2 cellular contexts compared by ENCODE assay signal in the genomic region with DNA sequence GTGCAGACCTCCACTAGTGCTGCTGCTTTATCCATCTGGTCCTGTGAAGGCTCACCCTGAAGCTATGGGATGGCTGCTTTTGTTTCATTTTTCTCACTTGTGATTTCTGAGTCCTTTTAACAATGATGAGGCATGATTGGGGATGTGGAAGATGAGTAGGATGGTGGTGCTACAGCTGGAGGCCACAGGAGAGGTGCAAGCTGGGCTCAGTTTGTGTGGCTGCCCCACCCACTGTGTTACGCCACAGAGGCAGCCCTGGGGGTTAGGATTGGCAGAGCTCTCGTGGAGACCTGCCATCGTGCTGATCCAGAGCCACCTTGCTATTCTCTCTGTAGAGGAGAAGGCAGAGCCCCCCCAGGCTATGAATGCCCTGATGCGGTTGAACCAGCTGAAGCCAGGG.
A peak's percentile ranks its signal among the peaks of the same experiment; 100 is the strongest.
TF ChIP-seq lines count a peak whose summit lies in the region.

No MANE protein-coding gene starts in this region.

TF ChIP-seq in HCT116, 20 proteins besides CTCF, POLR2A, EP300 and RAD21:
- TF ChIP-seq JUND (IDR thresholded peaks at IDR 0.05) (no peak), FOSL1 (IDR thresholded peaks at IDR 0.05; ENCODE audit: low read depth) (no peak), CEBPB (IDR thresholded peaks at IDR 0.05; ENCODE audit: low read depth) (no peak), EGR1 (IDR thresholded peaks at IDR 0.05; ENCODE audit: low read depth) (no peak), ZNF274 (IDR thresholded peaks at IDR 0.05; ENCODE audit: low read depth, low read length) (no peak), CBX3 (IDR thresholded peaks at IDR 0.05; ENCODE audit: low read depth) (no peak), EZH2phosphoT487 (IDR thresholded peaks at IDR 0.05; ENCODE audit: borderline replicate concordance) (no peak), SIN3A (IDR thresholded peaks at IDR 0.05; ENCODE audit: low read depth) (no peak), YY1 (IDR thresholded peaks at IDR 0.05; ENCODE audit: extremely low read depth, insufficient replicate concordance, low read depth, low read length) (no peak)
- TF ChIP-seq, protein P1, sequence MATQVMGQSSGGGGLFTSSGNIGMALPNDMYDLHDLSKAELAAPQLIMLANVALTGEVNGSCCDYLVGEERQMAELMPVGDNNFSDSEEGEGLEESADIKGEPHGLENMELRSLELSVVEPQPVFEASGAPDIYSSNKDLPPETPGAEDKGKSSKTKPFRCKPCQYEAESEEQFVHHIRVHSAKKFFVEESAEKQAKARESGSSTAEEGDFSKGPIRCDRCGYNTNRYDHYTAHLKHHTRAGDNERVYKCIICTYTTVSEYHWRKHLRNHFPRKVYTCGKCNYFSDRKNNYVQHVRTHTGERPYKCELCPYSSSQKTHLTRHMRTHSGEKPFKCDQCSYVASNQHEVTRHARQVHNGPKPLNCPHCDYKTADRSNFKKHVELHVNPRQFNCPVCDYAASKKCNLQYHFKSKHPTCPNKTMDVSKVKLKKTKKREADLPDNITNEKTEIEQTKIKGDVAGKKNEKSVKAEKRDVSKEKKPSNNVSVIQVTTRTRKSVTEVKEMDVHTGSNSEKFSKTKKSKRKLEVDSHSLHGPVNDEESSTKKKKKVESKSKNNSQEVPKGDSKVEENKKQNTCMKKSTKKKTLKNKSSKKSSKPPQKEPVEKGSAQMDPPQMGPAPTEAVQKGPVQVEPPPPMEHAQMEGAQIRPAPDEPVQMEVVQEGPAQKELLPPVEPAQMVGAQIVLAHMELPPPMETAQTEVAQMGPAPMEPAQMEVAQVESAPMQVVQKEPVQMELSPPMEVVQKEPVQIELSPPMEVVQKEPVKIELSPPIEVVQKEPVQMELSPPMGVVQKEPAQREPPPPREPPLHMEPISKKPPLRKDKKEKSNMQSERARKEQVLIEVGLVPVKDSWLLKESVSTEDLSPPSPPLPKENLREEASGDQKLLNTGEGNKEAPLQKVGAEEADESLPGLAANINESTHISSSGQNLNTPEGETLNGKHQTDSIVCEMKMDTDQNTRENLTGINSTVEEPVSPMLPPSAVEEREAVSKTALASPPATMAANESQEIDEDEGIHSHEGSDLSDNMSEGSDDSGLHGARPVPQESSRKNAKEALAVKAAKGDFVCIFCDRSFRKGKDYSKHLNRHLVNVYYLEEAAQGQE (IDR thresholded peaks at IDR 0.05; ENCODE audit: low read depth): no peak
- TF ChIP-seq, protein P2, sequence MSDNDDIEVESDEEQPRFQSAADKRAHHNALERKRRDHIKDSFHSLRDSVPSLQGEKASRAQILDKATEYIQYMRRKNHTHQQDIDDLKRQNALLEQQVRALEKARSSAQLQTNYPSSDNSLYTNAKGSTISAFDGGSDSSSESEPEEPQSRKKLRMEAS (IDR thresholded peaks at IDR 0.05): no peak

TF ChIP-seq in H1, 55 proteins besides CTCF, POLR2A, EP300 and RAD21:
- TF ChIP-seq RBBP5 (IDR thresholded peaks at IDR 0.05; ENCODE audit: borderline replicate concordance, low read depth, low read length) (no peak), NRF1 (IDR thresholded peaks at IDR 0.05; ENCODE audit: low read depth, low read length) (no peak), POLR2AphosphoS5 (IDR thresholded peaks at IDR 0.05; ENCODE audit: low read depth, low read length) (peak; percentile 48; the same call in 1 of the 2 replicates), CBX8 (IDR thresholded peaks at IDR 0.05; ENCODE audit: borderline replicate concordance, low read depth, low read length) (no peak)
